ENCODE assay signal across 8 cellular contexts in the genomic region with DNA sequence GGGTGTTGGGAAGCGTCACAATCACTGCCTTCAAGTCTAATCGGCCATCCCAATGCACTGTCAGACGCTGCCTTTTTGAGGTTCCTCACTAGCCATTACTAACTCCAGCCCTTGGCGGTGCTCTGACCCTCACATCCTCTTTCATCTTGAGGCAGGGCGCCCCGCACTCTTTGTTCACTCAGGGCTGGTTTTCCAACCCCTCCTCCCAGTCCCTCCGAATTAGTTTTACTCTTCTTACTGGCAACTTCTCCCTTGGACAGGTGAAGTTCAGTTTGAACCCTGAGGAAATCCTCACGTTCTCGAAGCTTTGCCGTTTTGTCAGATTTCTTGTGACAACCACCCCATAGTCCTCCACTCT. TPM values are rescaled to one million over a fixed set of nuclear protein-coding genes. Genes with fewer than 3 reads are reported as not detected.
A peak's percentile ranks its signal among the peaks of the same experiment; 100 is the strongest.
DNase-seq lines count a peak whose midpoint lies in the region; ATAC-seq and TF ChIP-seq lines count a peak whose summit lies in the region.

No MANE protein-coding gene starts in this region.

- TF ChIP-seq CTCF in brain microvascular endothelial cell (IDR thresholded peaks at IDR 0.05; ENCODE audit: low read depth, low read length, missing control alignments): no peak

- DNase-seq in brain microvascular endothelial cell: no peak
- no peak for DNase-seq in dermis blood vessel endothelial cell
- DNase-seq in NCI-H1436 treated with DMSO at 0.1 percent for 48 hours (lab: John Stamatoyannopoulos, UW): no peak
- DNase-seq in cerebellar nuclear complex (lab: John Stamatoyannopoulos, UW): no peak

- H3K4me1 ChIP-seq in muscle layer of colon (ENCODE audit: insufficient read depth, low read length): peaks cover 20% of the 10 kb centered on the region

- ATAC-seq in GM18502 (IDR thresholded peaks at IDR 0.05; ENCODE audit: poor library complexity, unreplicated experiment) (peak; percentile 4), HG03460 (IDR thresholded peaks at IDR 0.05; ENCODE audit: unreplicated experiment) (peak; percentile 1), GM18511 (IDR thresholded peaks at IDR 0.05; ENCODE audit: unreplicated experiment) (no peak)

- H3K36me3 ChIP-seq in brain microvascular endothelial cell (replicated peaks) (peaks cover 12% of the 10 kb centered on the region), muscle layer of colon (ENCODE audit: insufficient read depth, low read length) (peaks cover 39% of the 10 kb centered on the region)

- H3K4me3 ChIP-seq in brain microvascular endothelial cell (ENCODE audit: low read depth, low read length): peak overlapping the region; percentile 85
- H3K4me3 ChIP-seq in muscle layer of colon (ENCODE audit: low read depth in 1 of 2, low read length in 2 of 2): peak overlapping the region; percentile 59 to 96

- no peaks in the 10 kb centered on the region for H3K27me3 ChIP-seq in brain microvascular endothelial cell (replicated peaks)
- H3K27me3 ChIP-seq in muscle layer of colon (ENCODE audit: control insufficient read depth in 1 of 2, insufficient read depth in 2 of 2, low read length in 2 of 2): no peaks in the 10 kb centered on the region

- no peaks in the 10 kb centered on the region for H3K9me3 ChIP-seq in muscle layer of colon (ENCODE audit: low read length)

- peak overlapping the region; percentile 80 for H3K9ac ChIP-seq in muscle layer of colon (ENCODE audit: low read length)

- in situ Hi-C loops in brain microvascular endothelial cell (cut with HindIII; ENCODE audit: low pct_ligation_motif_present, low sequenced_read_pairs): loop anchor here (5.0 kb wide), 1 partner anchor 69 kb away; the partner anchor contains the start of gene SMARCC2

- H3K27ac ChIP-seq in brain microvascular endothelial cell (peak overlapping the region; percentile 82), muscle layer of colon (ENCODE audit: low read depth, low read length) (peak overlapping the region; percentile 94)

RNA-seq across cellular contexts. Expression of gene ZC3H10, which starts 0.6 kb away (rescaled TPM):
- 4.7 and 5.6 TPM in 2 replicates for total RNA-seq in dermis blood vessel endothelial cell

RNA-seq across cellular contexts. Expression of gene RPL41, which starts 2.2 kb away (rescaled TPM):
- 2,567 and 3,056 TPM in 2 replicates for total RNA-seq in dermis blood vessel endothelial cell

RNA-seq across cellular contexts. Expression of gene ESYT1, which starts 9.4 kb away (rescaled TPM):
- total RNA-seq in dermis blood vessel endothelial cell: 400 and 456 TPM in 2 replicates

RNA-seq across cellular contexts. Expression of gene PA2G4, which starts 14.3 kb away (rescaled TPM):
- total RNA-seq in dermis blood vessel endothelial cell: 106 and 276 TPM in 2 replicates

RNA-seq across cellular contexts. Expression of gene MYL6B, which starts 33.7 kb away (rescaled TPM):
- total RNA-seq in dermis blood vessel endothelial cell: 80.8 and 96.8 TPM in 2 replicates
